ENCODE assay signal across 17 cellular contexts in genomic region chr6:34490390-34491090, GRCh38. TPM values are rescaled to one million over a fixed set of nuclear protein-coding genes. Genes with fewer than 3 reads are reported as not detected.
DNase-seq lines count a peak whose midpoint lies in the region; ATAC-seq and TF ChIP-seq lines count a peak whose summit lies in the region.
"Had no signal": no experiment of that assay in that cellular context is flagged by ENCODE, and none has a peak within 500 bp of the region (broad histone marks: within the 10 kb centered on the region; RNA-seq: fewer than 3 reads in every experiment).

No MANE protein-coding gene starts in this region.

- H3K27ac Mint-ChIP-seq in central memory CD8-positive, alpha-beta T cell (ENCODE audit: low read depth) = peak overlapping the region; percentile 75
- H3K27ac Mint-ChIP-seq: stimulated activated naive CD8-positive, alpha-beta T cell treated with anti-CD3 and anti-CD28 coated beads, Interleukin-15, Interleukin-2, amounts not matched to agents 100 ng/mL and 50 ng/mL, for 24 hours; T-helper 2 cell treated with Interferon-gamma antibody and Interleukin-4, amounts not matched to agents 5 μg/mL and 100 μg/mL, for 36 hours had no signal

- H3K4me1 Mint-ChIP-seq in central memory CD8-positive, alpha-beta T cell = peaks cover 34% of the 10 kb centered on the region

- H3K4me1 ChIP-seq in ovary (ENCODE audit: insufficient read depth) = no peaks in the 10 kb centered on the region

- no peak overlapping the region for H3K4me3 Mint-ChIP-seq in central memory CD8-positive, alpha-beta T cell
- H3K4me3 Mint-ChIP-seq: stimulated activated naive CD8-positive, alpha-beta T cell treated with anti-CD3 and anti-CD28 coated beads, Interleukin-15, Interleukin-2, amounts not matched to agents 100 ng/mL and 50 ng/mL, for 24 hours; T-helper 2 cell treated with Interferon-gamma antibody and Interleukin-4, amounts not matched to agents 5 μg/mL and 100 μg/mL, for 36 hours had no signal

- DNase-seq in DMS153 (lab: John Stamatoyannopoulos, UW) (peak; percentile 60), NCI-H2227 (lab: John Stamatoyannopoulos, UW; ENCODE audit: unreplicated experiment) (peak; percentile 60), ovary (peak in 1 of 5 donors; percentile 34), GOT3 (lab: John Stamatoyannopoulos, UW) (no peak)
- DNase-seq in central memory CD8-positive, alpha-beta T cell (ENCODE audit: low spot score in 2 of 2) = no peak
- DNase-seq in central memory CD4-positive, alpha-beta T cell = no peak
- DNase-seq: activated CD4-positive, alpha-beta T cell treated with anti-CD3 and anti-CD28 coated beads for 1 hour; activated naive CD4-positive, alpha-beta T cell treated with Interleukin-2 at 50 U/mL for 16 hours; esophagus squamous epithelium; kidney; NCI-H2029 treated with DMSO at 0.1 percent for 48 hours had no signal

- H3K36me3 Mint-ChIP-seq in central memory CD8-positive, alpha-beta T cell (ENCODE audit: insufficient read depth) = peaks cover 5% of the 10 kb centered on the region

- no peak for TF ChIP-seq EP300 in ovary (IDR thresholded peaks at IDR 0.05)

- peak overlapping the region in 1 of 2 donors; percentile 49 for H3K27ac ChIP-seq in ovary

- 40 to 43% (median 41%) methylated on average over 20 of the region's 20 CpGs for WGBS in ovary, 3 donors

- H3K36me3 ChIP-seq in ovary = no peaks in the 10 kb centered on the region
- H3K36me3 ChIP-seq: esophagus squamous epithelium, MG63 had no signal

- no peaks in the 10 kb centered on the region for H3K27me3 Mint-ChIP-seq in central memory CD8-positive, alpha-beta T cell
- H3K27me3 Mint-ChIP-seq: stimulated activated naive CD8-positive, alpha-beta T cell treated with anti-CD3 and anti-CD28 coated beads, Interleukin-15, Interleukin-2, amounts not matched to agents 100 ng/mL and 50 ng/mL, for 24 hours had no signal

- intact Hi-C loops in ovary (cut with DNase I) = no loop called here

- H3K9me3 ChIP-seq in ovary = no peaks in the 10 kb centered on the region
- H3K9me3 ChIP-seq: esophagus squamous epithelium, MG63 had no signal

- no peaks in the 10 kb centered on the region for H3K9me3 Mint-ChIP-seq in central memory CD8-positive, alpha-beta T cell
- H3K9me3 Mint-ChIP-seq: stimulated activated naive CD8-positive, alpha-beta T cell treated with anti-CD3 and anti-CD28 coated beads, Interleukin-15, Interleukin-2, amounts not matched to agents 100 ng/mL and 50 ng/mL, for 24 hours; T-helper 2 cell treated with Interferon-gamma antibody and Interleukin-4, amounts not matched to agents 5 μg/mL and 100 μg/mL, for 36 hours had no signal

- no peaks in the 10 kb centered on the region for H3K27me3 ChIP-seq in ovary
- H3K27me3 ChIP-seq: esophagus squamous epithelium, MG63 had no signal

- peak overlapping the region; percentile 28 for H3K4me3 ChIP-seq in ovary
- H3K4me3 ChIP-seq: MG63 had no signal

- TF ChIP-seq CTCF in ovary (IDR thresholded peaks at IDR 0.05) = no peak

- no peak for ATAC-seq in central memory CD8-positive, alpha-beta T cell (replicated peaks; ENCODE audit: extremely low read depth, poor library complexity, severe bottlenecking)
- ATAC-seq in GM21360 (IDR thresholded peaks at IDR 0.05; ENCODE audit: unreplicated experiment) = no peak
- no peak for ATAC-seq in GM18909 (IDR thresholded peaks at IDR 0.05; ENCODE audit: poor library complexity, unreplicated experiment)

- TF ChIP-seq POLR2A in ovary (IDR thresholded peaks at IDR 0.05) = no peak

RNA-seq across cellular contexts. Expression of gene PACSIN1, which starts 24.7 kb away (rescaled TPM):
- under 1 TPM in 5 of 7 donors, not detected in 2; 0.08 to 0.47 (median 0.35) TPM for total RNA-seq in ovary
- under 1 TPM; 0.45 to 0.55 TPM for polyA plus RNA-seq in ovary
- total RNA-seq: dermis microvascular lymphatic vessel endothelial cell, esophagus squamous epithelium had no signal

Comparison
In these comparisons a context has a peak if more than half of its experiments do, and no peak if none do; other contexts are left out.
1. DNase-seq: peak in DMS153 (single experiment) and NCI-H2227 (single experiment); none in central memory CD8-positive, alpha-beta T cell (0 of 2), central memory CD4-positive, alpha-beta T cell (single experiment) and GOT3 (single experiment).